Comparison of ENCODE assay signal across 17 cellular contexts in genomic region chr1:214271174-214271858, GRCh38. TPM values are rescaled to one million over a fixed set of nuclear protein-coding genes. Genes with fewer than 3 reads are reported as not detected.
DNase-seq lines count a peak whose midpoint lies in the region; TF ChIP-seq lines count a peak whose summit lies in the region.
"Had no signal": no experiment of that assay in that cellular context is flagged by ENCODE, and none has a peak within 500 bp of the region (broad histone marks: within the 10 kb centered on the region; RNA-seq: fewer than 3 reads in every experiment).

No MANE protein-coding gene starts in this region.

- CTCF ChIA-PET in HEK293T (lab: Yijun Ruan, JAX), result interaction anchor here (0.9 to 3.9 kb wide), 6 partner anchors 9 to 61 kb away, joined by 3 to 18 read pairs (median 8); no protein-coding TSS in a partner anchor

- TF ChIP-seq CTCF in GM12872 (IDR thresholded peaks at IDR 0.05; ENCODE audit: insufficient read depth, low read depth, low read length) (0 out of 3 replicates have a peak, but pooled peaks have one; percentile 11), OCI-LY1 (IDR thresholded peaks at IDR 0.05; ENCODE audit: low read length) (peak; percentile 25), hepatocyte (IDR thresholded peaks at IDR 0.05; ENCODE audit: poor library complexity) (peak; percentile 27)

- H3F3A ChIP-seq in OCI-LY1 (ENCODE audit: insufficient read depth, low read length), result no peaks in the 10 kb centered on the region

- 42% methylated on average over 3 of the region's 3 CpGs for WGBS in hepatocyte (ENCODE audit: low lambda C conversion rate, missing lambda C conversion rate)

- H3K4me1 ChIP-seq in OCI-LY1 (ENCODE audit: insufficient read depth, low read length, severe bottlenecking), result no peaks in the 10 kb centered on the region
- peaks cover 10% of the 10 kb centered on the region for H3K4me1 ChIP-seq in hepatocyte (ENCODE audit: insufficient read depth)

- no peak overlapping the region for H3K9ac ChIP-seq in OCI-LY1 (ENCODE audit: low read length)

- H3K4me3 ChIP-seq in OCI-LY1 (ENCODE audit: low read depth, low read length, poor library complexity, severe bottlenecking) (no peak overlapping the region), hepatocyte (no peak overlapping the region)
- H3K4me3 ChIP-seq: heart left ventricle had no signal

- H3K27me3 ChIP-seq in OCI-LY1 (ENCODE audit: insufficient read depth, low read length), result no peaks in the 10 kb centered on the region
- no peaks in the 10 kb centered on the region for H3K27me3 ChIP-seq in hepatocyte

- H3K9me2 ChIP-seq in OCI-LY1 (ENCODE audit: low read depth, low read length), result no peaks in the 10 kb centered on the region
- H3K9me2 ChIP-seq in hepatocyte (replicated peaks; ENCODE audit: insufficient read depth), result no peaks in the 10 kb centered on the region

- no peak overlapping the region for H3K4me2 ChIP-seq in OCI-LY1 (ENCODE audit: low read length)
- no peak overlapping the region for H3K4me2 ChIP-seq in hepatocyte

- POLR2A ChIA-PET in HEK293T (lab: Yijun Ruan, JAX), result no interaction called here

- H2AFZ ChIP-seq in OCI-LY1 (ENCODE audit: low read length), result no peak overlapping the region
- no peak overlapping the region for H2AFZ ChIP-seq in hepatocyte

- H4K20me1 ChIP-seq in OCI-LY1 (ENCODE audit: insufficient read depth, low read length) (no peaks in the 10 kb centered on the region; the same call in 1 of the 2 replicates), hepatocyte (ENCODE audit: insufficient read depth, poor library complexity, severe bottlenecking) (no peaks in the 10 kb centered on the region)

- H3K27ac ChIP-seq in OCI-LY1 (ENCODE audit: low read depth, low read length, poor library complexity, severe bottlenecking) (no peak overlapping the region), hepatocyte (no peak overlapping the region)
- H3K27ac ChIP-seq: 22Rv1, neutrophil had no signal

- no peaks in the 10 kb centered on the region for H3K36me3 ChIP-seq in OCI-LY1 (ENCODE audit: insufficient read depth, low read length)
- H3K36me3 ChIP-seq in hepatocyte (replicated peaks; ENCODE audit: insufficient read depth, low read depth), result no peaks in the 10 kb centered on the region
- H3K36me3 ChIP-seq: heart left ventricle, neutrophil had no signal

- peak; percentile 17 for DNase-seq in DMS 273 (lab: John Stamatoyannopoulos, UW; ENCODE audit: unreplicated experiment)
- no peak for DNase-seq in DMS 273 treated with DMSO at 0.1 percent for 48 hours (lab: John Stamatoyannopoulos, UW)
- DNase-seq in hepatocyte (ENCODE audit: low spot score), result no peak
- no peak for DNase-seq in HEK293T (ENCODE audit: extremely low spot score)
- DNase-seq in cortex of kidney (lab: John Stamatoyannopoulos, UW), result no peak
- DNase-seq in SHP77 (lab: John Stamatoyannopoulos, UW), result no peak
- DNase-seq: C1 segment of cervical spinal cord; central memory CD4-positive, alpha-beta T cell; DMS153; heart left ventricle; NCI-H2029; NCI-H510A treated with DMSO at 0.1 percent for 48 hours; RPMI8226 had no signal

- H3K79me2 ChIP-seq in OCI-LY1 (ENCODE audit: insufficient read depth, low read length) (no peaks in the 10 kb centered on the region), hepatocyte (no peaks in the 10 kb centered on the region)

- H3K9me3 ChIP-seq in OCI-LY1 (ENCODE audit: low read length), result no peaks in the 10 kb centered on the region
- H3K9me3 ChIP-seq in hepatocyte (ENCODE audit: low read depth), result no peaks in the 10 kb centered on the region
- H3K9me3 ChIP-seq: neutrophil had no signal

TF ChIP-seq in HEK293T, 16 proteins besides CTCF, POLR2A, EP300 and RAD21:
- TF ChIP-seq SP1 (IDR thresholded peaks at IDR 0.05), result no peak
- TF ChIP-seq ELF4 (IDR thresholded peaks at IDR 0.05), result no peak
- TF ChIP-seq FOXM1 (IDR thresholded peaks at IDR 0.05; ENCODE audit: borderline replicate concordance), result no peak
- TF ChIP-seq FOXA1 (IDR thresholded peaks at IDR 0.05), result no peak
- TF ChIP-seq, protein P1, sequence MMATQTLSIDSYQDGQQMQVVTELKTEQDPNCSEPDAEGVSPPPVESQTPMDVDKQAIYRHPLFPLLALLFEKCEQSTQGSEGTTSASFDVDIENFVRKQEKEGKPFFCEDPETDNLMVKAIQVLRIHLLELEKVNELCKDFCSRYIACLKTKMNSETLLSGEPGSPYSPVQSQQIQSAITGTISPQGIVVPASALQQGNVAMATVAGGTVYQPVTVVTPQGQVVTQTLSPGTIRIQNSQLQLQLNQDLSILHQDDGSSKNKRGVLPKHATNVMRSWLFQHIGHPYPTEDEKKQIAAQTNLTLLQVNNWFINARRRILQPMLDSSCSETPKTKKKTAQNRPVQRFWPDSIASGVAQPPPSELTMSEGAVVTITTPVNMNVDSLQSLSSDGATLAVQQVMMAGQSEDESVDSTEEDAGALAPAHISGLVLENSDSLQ (IDR thresholded peaks at IDR 0.05), result no peak
- no peak for TF ChIP-seq BHLHE40 (IDR thresholded peaks at IDR 0.05; ENCODE audit: borderline replicate concordance)
- TF ChIP-seq L3MBTL2 (conservative IDR thresholded peaks at IDR 0.05), result no peak
- TF ChIP-seq SUZ12 (IDR thresholded peaks at IDR 0.05), result no peak
- TF ChIP-seq NFRKB (IDR thresholded peaks at IDR 0.05), result no peak
- TF ChIP-seq FOXK2 (IDR thresholded peaks at IDR 0.05), result no peak
- TF ChIP-seq CTBP1 (IDR thresholded peaks at IDR 0.05; ENCODE audit: borderline replicate concordance), result no peak
- TF ChIP-seq HDGF (IDR thresholded peaks at IDR 0.05; ENCODE audit: borderline replicate concordance), result no peak
- no peak for TF ChIP-seq LEF1 (IDR thresholded peaks at IDR 0.05; ENCODE audit: borderline replicate concordance)
- no peak for TF ChIP-seq ARNT (IDR thresholded peaks at IDR 0.05)
- TF ChIP-seq TARDBP (IDR thresholded peaks at IDR 0.05), result no peak
- no peak for TF ChIP-seq ZNF384 (IDR thresholded peaks at IDR 0.05)
TF ChIP-seq in HEK293T: peak in this region for 0.

RNA-seq across cellular contexts. Expression of gene SMYD2, which starts 9.6 kb away (rescaled TPM):
- total RNA-seq in hepatocyte, result 32.7 and 39.8 TPM in 2 replicates
- 34.4 and 36.2 TPM in 2 replicates for polyA plus RNA-seq in hepatocyte
